In genomic region chr10:4847580-4848020, GRCh38 we compare ENCODE assay signal across 1 cellular context.
TF ChIP-seq lines count a peak whose summit lies in the region.

No MANE protein-coding gene starts in this region.

TF ChIP-seq in K562, 482 proteins besides CTCF, POLR2A, EP300 and RAD21 (continued from another document):
- TF ChIP-seq E2F8 (IDR thresholded peaks at IDR 0.05; ENCODE audit: low read depth, partially characterized antibody) (no peak), ERF (CRISPR knock-in tag; IDR thresholded peaks at IDR 0.05) (no peak), NR3C1 (CRISPR knock-in tag; IDR thresholded peaks at IDR 0.05) (no peak), ZBTB8A (IDR thresholded peaks at IDR 0.05; ENCODE audit: partially characterized antibody) (no peak), SREBF1 (IDR thresholded peaks at IDR 0.05; ENCODE audit: borderline replicate concordance, low read depth, low read length) (no peak), CBX3 (IDR thresholded peaks at IDR 0.05; ENCODE audit: borderline replicate concordance in 1 of 2, low read length in 2 of 2) (no peak), NR2F6 (CRISPR knock-in tag; IDR thresholded peaks at IDR 0.05) (no peak), MAFG (tag; conservative IDR thresholded peaks at IDR 0.05) (no peak), BCL6 (CRISPR knock-in tag; IDR thresholded peaks at IDR 0.05) (no peak)
